8 cellular contexts compared by ENCODE assay signal in genomic region chr2:88599527-88599926, GRCh38. TPM values are rescaled to one million over a fixed set of nuclear protein-coding genes. Genes with fewer than 3 reads are reported as not detected.
DNase-seq lines count a peak whose midpoint lies in the region; ATAC-seq and TF ChIP-seq lines count a peak whose summit lies in the region.

No MANE protein-coding gene starts in this region.

- peak overlapping the region; percentile 33 for H3K27ac ChIP-seq in CD4-positive, alpha-beta memory T cell (ENCODE audit: low read depth, low read length)
- H3K27ac ChIP-seq in mucosa of rectum (ENCODE audit: low read depth in 2 of 2, low read length in 2 of 2), result peak overlapping the region; percentile 56 to 66

- H3K36me3 Mint-ChIP-seq in CD4-positive, alpha-beta memory T cell, result peaks cover 5 to 6% of the 10 kb centered on the region in 2 donors
- peaks cover 30% of the 10 kb centered on the region for H3K36me3 Mint-ChIP-seq in activated B cell treated with CpG ODN at 0.5 μM for 24 hours (ENCODE audit: low read depth)

- ATAC-seq in HG02973 (IDR thresholded peaks at IDR 0.05; ENCODE audit: unreplicated experiment) (peak; percentile 3), activated B cell treated with CpG ODN at 0.5 μM for 24 hours (ENCODE audit: low read depth) (peak; percentile 9), HG03045 (IDR thresholded peaks at IDR 0.05; ENCODE audit: unreplicated experiment) (no peak), GM21723 (IDR thresholded peaks at IDR 0.05; ENCODE audit: unreplicated experiment) (no peak), HG02759 (IDR thresholded peaks at IDR 0.05; ENCODE audit: unreplicated experiment) (no peak)

- H3K27ac Mint-ChIP-seq in CD4-positive, alpha-beta memory T cell, result peak overlapping the region in 1 of 7 donors; percentile 36
- peak overlapping the region; percentile 90 for H3K27ac Mint-ChIP-seq in activated B cell treated with CpG ODN at 0.5 μM for 24 hours

- DNase-seq in CD4-positive, alpha-beta memory T cell, result no peak
- DNase-seq in activated B cell treated with CpG ODN at 0.5 μM for 24 hours (no peak), NOMO-1 treated with DMSO at 0.1 percent for 48 hours (lab: John Stamatoyannopoulos, UW; ENCODE audit: unreplicated experiment) (no peak)

- H3K9me3 ChIP-seq in CD4-positive, alpha-beta memory T cell (ENCODE audit: control insufficient read depth in 1 of 2, low read length in 2 of 2), result no peaks in the 10 kb centered on the region
- no peaks in the 10 kb centered on the region for H3K9me3 ChIP-seq in mucosa of rectum (ENCODE audit: control insufficient read depth in 2 of 2, low read length in 2 of 2)

- no peak overlapping the region for H3K4me3 ChIP-seq in CD4-positive, alpha-beta memory T cell (ENCODE audit: low read length in 2 of 2)
- H3K4me3 ChIP-seq in mucosa of rectum (ENCODE audit: low read length in 2 of 2), result no peak overlapping the region

- POLR2A ChIA-PET in CD4-positive, alpha-beta memory T cell (lab: Charles Lee; ENCODE audit: partially characterized antibody), result interaction anchor here (1.0 to 1.3 kb wide), 3 partner anchors 28 to 92 kb away, joined by 6 read pairs; partner anchors contain the start of genes EIF2AK3 and RPIA
- POLR2A ChIA-PET in activated B cell treated with CpG ODN at 0.5 μM for 24 hours (lab: Charles Lee), result interaction anchor here (0.8 to 2.4 kb wide), 7 partner anchors 10 to 92 kb away, joined by 3 to 59 read pairs (median 4); partner anchors contain the start of genes EIF2AK3 and RPIA

- CTCF ChIA-PET in CD4-positive, alpha-beta memory T cell (lab: Charles Lee; ENCODE audit: partially characterized antibody), result interaction anchor here (1.1 kb wide), 1 partner anchor 70 kb away, joined by 6 read pairs; no protein-coding TSS in a partner anchor
- CTCF ChIA-PET in activated B cell treated with CpG ODN at 0.5 μM for 24 hours (lab: Charles Lee), result interaction anchor here (0.8 to 2.8 kb wide), 3 partner anchors 9 to 70 kb away, joined by 3 to 12 read pairs (median 4); no protein-coding TSS in a partner anchor

- TF ChIP-seq CTCF in activated B cell treated with CpG ODN at 0.5 μM for 24 hours (IDR thresholded peaks at IDR 0.05), result no peak

- H3K27me3 Mint-ChIP-seq in CD4-positive, alpha-beta memory T cell, result no peaks in the 10 kb centered on the region
- no peaks in the 10 kb centered on the region for H3K27me3 Mint-ChIP-seq in activated B cell treated with CpG ODN at 0.5 μM for 24 hours

- peaks cover 16% of the 10 kb centered on the region for H3K4me1 ChIP-seq in CD4-positive, alpha-beta memory T cell (ENCODE audit: insufficient read depth, low read length)
- peaks cover 9 to 11% of the 10 kb centered on the region in 2 donors for H3K4me1 ChIP-seq in mucosa of rectum (ENCODE audit: control insufficient read depth in 2 of 2, insufficient read depth in 2 of 2, low read length in 2 of 2)

- H3K4me1 Mint-ChIP-seq in CD4-positive, alpha-beta memory T cell, result peaks cover 25 to 44% (median 35%) of the 10 kb centered on the region in 4 donors
- peaks cover 89% of the 10 kb centered on the region for H3K4me1 Mint-ChIP-seq in activated B cell treated with CpG ODN at 0.5 μM for 24 hours

- H3K4me3 Mint-ChIP-seq in CD4-positive, alpha-beta memory T cell, result no peak overlapping the region
- H3K4me3 Mint-ChIP-seq in activated B cell treated with CpG ODN at 0.5 μM for 24 hours, result peak overlapping the region; percentile 67

- H3K36me3 ChIP-seq in CD4-positive, alpha-beta memory T cell (ENCODE audit: insufficient read depth, low read length), result no peaks in the 10 kb centered on the region
- H3K36me3 ChIP-seq in mucosa of rectum (ENCODE audit: control insufficient read depth in 2 of 2, insufficient read depth in 2 of 2, low read length in 2 of 2), result no peaks in the 10 kb centered on the region

- H3K9ac ChIP-seq in mucosa of rectum (ENCODE audit: low read depth in 1 of 2, low read length in 2 of 2), result peak overlapping the region in 1 of 2 donors; percentile 19

- H3K9me3 Mint-ChIP-seq in CD4-positive, alpha-beta memory T cell, result no peaks in the 10 kb centered on the region
- H3K9me3 Mint-ChIP-seq in activated B cell treated with CpG ODN at 0.5 μM for 24 hours, result no peaks in the 10 kb centered on the region

- H3K27me3 ChIP-seq in CD4-positive, alpha-beta memory T cell (ENCODE audit: insufficient read depth, low read length), result no peaks in the 10 kb centered on the region
- H3K27me3 ChIP-seq in mucosa of rectum (ENCODE audit: control insufficient read depth in 2 of 2, insufficient read depth in 2 of 2, low read length in 2 of 2), result no peaks in the 10 kb centered on the region

- intact Hi-C loops in CD4-positive, alpha-beta memory T cell (cut with micrococcal nuclease), result loop anchor here (5.0 kb wide), 1 partner anchor 93 kb away; the partner anchor contains the start of gene RPIA
- intact Hi-C loops in activated B cell treated with CpG ODN at 0.5 μM for 24 hours (cut with micrococcal nuclease), result no loop called here

RNA-seq across cellular contexts. Expression of gene EIF2AK3, which starts 27.7 kb away (rescaled TPM):
- 10 to 100 TPM; 30.9 to 31.0 TPM for total RNA-seq in CD4-positive, alpha-beta memory T cell
- polyA plus RNA-seq in CD4-positive, alpha-beta memory T cell, result 10 to 100 TPM in 1 of 2 donors, 1 to 10 TPM in 1; 1.3 to 10.1 TPM
- total RNA-seq in activated B cell treated with CpG ODN at 0.5 μM for 24 hours, result 28.2 and 28.6 TPM in 2 replicates

Comparison
In these comparisons a context has a peak if more than half of its experiments do, and no peak if none do; other contexts are left out.
1. ATAC-seq: peak in HG02973 (single experiment) and activated B cell treated with CpG ODN at 0.5 μM for 24 hours (single experiment); none in HG03045 (single experiment), GM21723 (single experiment) and HG02759 (single experiment).